Comparison of ENCODE assay signal across 14 cellular contexts in genomic region chr16:67445913-67446907, GRCh38. TPM values are rescaled to one million over a fixed set of nuclear protein-coding genes. Genes with fewer than 3 reads are reported as not detected.
DNase-seq lines count a peak whose midpoint lies in the region; ATAC-seq and TF ChIP-seq lines count a peak whose summit lies in the region.
"Had no signal": no experiment of that assay in that cellular context is flagged by ENCODE, and none has a peak within 500 bp of the region (broad histone marks: within the 10 kb centered on the region; RNA-seq: fewer than 3 reads in every experiment).

No MANE protein-coding gene starts in this region.

- H3K27me3 ChIP-seq in WERI-Rb-1 (ENCODE audit: insufficient read depth, low read depth, severe bottlenecking) (no peaks in the 10 kb centered on the region), heart left ventricle (no peaks in the 10 kb centered on the region), uterus (no peaks in the 10 kb centered on the region)
- H3K27me3 ChIP-seq: SJSA1 had no signal

- H3K36me3 ChIP-seq in WERI-Rb-1 (peaks cover 30% of the 10 kb centered on the region), heart left ventricle (peaks cover 0 to 70% (median 4%) of the 10 kb centered on the region in 9 donors), uterus (no peaks in the 10 kb centered on the region)

- H3K9me3 Mint-ChIP-seq in nephron progenitor cell = no peaks in the 10 kb centered on the region
- H3K9me3 Mint-ChIP-seq: activated T-cell treated with anti-CD3 and anti-CD28 coated beads, Interleukin-2, amount 50 U/mL, for 72 hours; naive thymus-derived CD4-positive, alpha-beta T cell; stimulated activated memory B cell treated with anti-CD40 and anti-IgM and Interleukin-4, amounts not matched to agents 10 μg/mL and 1 μg/mL and 100 μg/mL, for 72 hours had no signal

- no peaks in the 10 kb centered on the region for H3K9me3 ChIP-seq in WERI-Rb-1 (ENCODE audit: severe bottlenecking)
- H3K9me3 ChIP-seq in heart left ventricle = no peaks in the 10 kb centered on the region
- H3K9me3 ChIP-seq in uterus = no peaks in the 10 kb centered on the region
- H3K9me3 ChIP-seq: SJSA1 had no signal

- peak overlapping the region; percentile 33 for H3K4me3 Mint-ChIP-seq in nephron progenitor cell
- H3K4me3 Mint-ChIP-seq: activated T-cell treated with anti-CD3 and anti-CD28 coated beads, Interleukin-2, amount 50 U/mL, for 72 hours; naive thymus-derived CD4-positive, alpha-beta T cell; stimulated activated memory B cell treated with anti-CD40 and anti-IgM and Interleukin-4, amounts not matched to agents 10 μg/mL and 1 μg/mL and 100 μg/mL, for 72 hours had no signal

- intact Hi-C loops in heart left ventricle (cut with DNase I) (no loop called here), uterus (cut with DNase I; ENCODE audit: low total_unique reads) (no loop called here)

- H3K4me1 ChIP-seq in heart left ventricle (peaks cover 20 to 100% (median 88%) of the 10 kb centered on the region in 12 donors), uterus (peaks cover 34 to 69% of the 10 kb centered on the region in 2 donors)
- H3K4me1 ChIP-seq: SJSA1 had no signal

- TF ChIP-seq CTCF in WERI-Rb-1 (IDR thresholded peaks at IDR 0.05; ENCODE audit: low read depth, low read length) (peak; percentile 15; the same call in 1 of the 2 replicates), heart left ventricle (IDR thresholded peaks at IDR 0.05) (peak in 1 of 12 donors; percentile 3), nephron progenitor cell (IDR thresholded peaks at IDR 0.05) (no peak), uterus (IDR thresholded peaks at IDR 0.05) (peak in 1 of 4 experiments; percentile 1)

- peaks cover 73% of the 10 kb centered on the region for H3K4me1 Mint-ChIP-seq in nephron progenitor cell

- DNase-seq in WERI-Rb-1 (peak; percentile 41), heart left ventricle (peak; percentile 57 to 80 (median 74)), nephron progenitor cell (no peak), uterus (peak; percentile 74 to 80), T-helper 2 cell (no peak), NCI-H2171 treated with DMSO at 0.1 percent for 48 hours (lab: John Stamatoyannopoulos, UW) (no peak), RKO (ENCODE audit: low spot score) (no peak)
- DNase-seq: activated T-cell treated with anti-CD3 and anti-CD28 coated beads, Interleukin-2, amount 50 U/mL, for 72 hours; naive thymus-derived CD4-positive, alpha-beta T cell; NCI-H1092 treated with DMSO at 0.1 percent for 48 hours; NCI-H510A had no signal

- 56 to 67% (median 64%) methylated on average over 9 to 12 of the region's 12 CpGs for WGBS in heart left ventricle, 4 donors

- peaks cover 5% of the 10 kb centered on the region for H3K27me3 Mint-ChIP-seq in nephron progenitor cell (ENCODE audit: low read depth, poor library complexity)
- H3K27me3 Mint-ChIP-seq: naive thymus-derived CD4-positive, alpha-beta T cell; stimulated activated memory B cell treated with anti-CD40 and anti-IgM and Interleukin-4, amounts not matched to agents 10 μg/mL and 1 μg/mL and 100 μg/mL, for 72 hours had no signal

- H3K36me3 Mint-ChIP-seq in nephron progenitor cell (ENCODE audit: low read depth) = peaks cover 21% of the 10 kb centered on the region

- peak overlapping the region; percentile 95 for H3K27ac Mint-ChIP-seq in nephron progenitor cell
- H3K27ac Mint-ChIP-seq: activated T-cell treated with anti-CD3 and anti-CD28 coated beads, Interleukin-2, amount 50 U/mL, for 72 hours; stimulated activated memory B cell treated with anti-CD40 and anti-IgM and Interleukin-4, amounts not matched to agents 10 μg/mL and 1 μg/mL and 100 μg/mL, for 72 hours had no signal

- TF ChIP-seq POLR2A in heart left ventricle (IDR thresholded peaks at IDR 0.05) (no peak), uterus (IDR thresholded peaks at IDR 0.05) (no peak)

- ATAC-seq in heart left ventricle = peak in 2 of 4 donors; percentile 24 to 37
- ATAC-seq: activated T-cell treated with anti-CD3 and anti-CD28 coated beads, Interleukin-2, amount 50 U/mL, for 72 hours; naive thymus-derived CD4-positive, alpha-beta T cell; stimulated activated memory B cell treated with anti-CD40 and anti-IgM and Interleukin-4, amounts not matched to agents 10 μg/mL and 1 μg/mL and 100 μg/mL, for 72 hours had no signal

- H3K27ac ChIP-seq in WERI-Rb-1 (peak overlapping the region; percentile 46), heart left ventricle (peak overlapping the region in 11 of 12 donors; percentile 10 to 67 (median 55)), uterus (peak overlapping the region; percentile 78 to 81)
- H3K27ac ChIP-seq: SJSA1 had no signal

- no peak overlapping the region for H3K4me3 ChIP-seq in WERI-Rb-1 (ENCODE audit: low read depth, low read length)
- no peak overlapping the region for H3K4me3 ChIP-seq in heart left ventricle
- no peak overlapping the region for H3K4me3 ChIP-seq in uterus
- H3K4me3 ChIP-seq: SJSA1 had no signal

RNA-seq across cellular contexts. Expression of gene HSD11B2, which starts 15.3 kb away (rescaled TPM):
- total RNA-seq in heart left ventricle (under 1 TPM in 8 of 9 donors, not detected in 1; 0.32 to 1.00 (median 0.59) TPM), uterus (10 to 100 TPM in 2 of 4 donors, 1 to 10 TPM in 2; 1.2 to 82.1 (median 9.7) TPM)
- under 1 TPM; 0.15 to 0.26 TPM for polyA plus RNA-seq in heart left ventricle
- total RNA-seq: SJSA1 had no signal
- polyA plus RNA-seq: naive thymus-derived CD4-positive, alpha-beta T cell had no signal

RNA-seq across cellular contexts. Expression of gene ZDHHC1, which starts 29.9 kb away (rescaled TPM):
- total RNA-seq in heart left ventricle (10 to 100 TPM in 1 of 9 donors, 1 to 10 TPM in 8; 3.5 to 11.6 (median 5.4) TPM), uterus (10 to 100 TPM; 14.7 to 30.6 (median 25.6) TPM)
- 1 to 10 TPM; 2.7 to 5.1 TPM for polyA plus RNA-seq in heart left ventricle
- polyA plus RNA-seq: naive thymus-derived CD4-positive, alpha-beta T cell had no signal

RNA-seq across cellular contexts. Expression of gene ATP6V0D1, which starts 34.7 kb away (rescaled TPM):
- total RNA-seq in heart left ventricle (100 to 1,000 TPM in 3 of 9 donors, 10 to 100 TPM in 6; 52.7 to 141 (median 68.5) TPM), uterus (100 to 1,000 TPM in 2 of 4 donors, 10 to 100 TPM in 2; 67.4 to 243 (median 100) TPM)
- 100 to 1,000 TPM in 1 of 2 donors, 10 to 100 TPM in 1; 18.6 to 104 TPM for polyA plus RNA-seq in heart left ventricle

RNA-seq across cellular contexts. Expression of gene AGRP, which starts 37.1 kb away (rescaled TPM):
- total RNA-seq in heart left ventricle (not detected), uterus (not detected)
- polyA plus RNA-seq in heart left ventricle = not detected
- total RNA-seq: activated T-cell treated with anti-CD3 and anti-CD28 coated beads, Interleukin-2, amount 50 U/mL, for 72 hours; HT-29; naive thymus-derived CD4-positive, alpha-beta T cell; SJSA1 had no signal
- polyA plus RNA-seq: naive thymus-derived CD4-positive, alpha-beta T cell had no signal

RNA-seq across cellular contexts. Expression of gene TPPP3, which starts 52.9 kb away (rescaled TPM):
- 10 to 100 TPM in 5 of 9 donors, 1 to 10 TPM in 4; 7.0 to 17.0 (median 10.2) TPM for total RNA-seq in heart left ventricle
- polyA plus RNA-seq in heart left ventricle = 10 to 100 TPM; 13.4 to 20.1 TPM
- total RNA-seq in uterus = 10 to 100 TPM; 13.4 to 26.6 (median 16.2) TPM
- total RNA-seq: SJSA1 had no signal

Comparison
In these comparisons a context has a peak if more than half of its experiments do, and no peak if none do; other contexts are left out.
1. DNase-seq: peak in WERI-Rb-1 (single experiment), heart left ventricle (5 of 5) and uterus (2 of 2); none in nephron progenitor cell (single experiment), T-helper 2 cell (0 of 5), NCI-H2171 treated with DMSO at 0.1 percent for 48 hours (single experiment) and RKO (single experiment).
2. Peak in every context shown above with its lines, with median percentiles within 50 percentile points of each other: H3K27ac ChIP-seq.